Comparison of ENCODE assay signal across 26 cellular contexts in the genomic region with DNA sequence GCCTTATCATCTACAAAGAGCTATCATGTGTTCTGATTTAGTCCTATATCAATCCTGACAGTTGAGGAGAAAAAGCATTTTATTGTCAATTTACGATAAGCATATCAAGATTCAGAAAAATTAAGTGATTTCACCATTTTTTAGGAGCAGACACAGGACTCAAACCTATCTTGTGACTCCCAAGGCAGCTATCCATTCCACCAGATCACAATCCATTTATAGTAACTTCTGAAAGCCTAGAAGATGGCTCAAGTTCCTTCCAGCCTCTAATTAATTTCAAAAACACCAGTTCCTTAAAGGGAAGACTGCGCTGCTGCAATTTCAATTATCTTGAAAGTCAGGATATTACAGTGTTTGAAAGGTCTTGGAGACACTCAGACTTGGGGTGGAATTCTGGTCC.
"Had no signal": no experiment of that assay in that cellular context is flagged by ENCODE, and none has a peak within 500 bp of the region (broad histone marks: within the 10 kb centered on the region; RNA-seq: fewer than 3 reads in every experiment).

No MANE protein-coding gene starts in this region.

- DNase-seq: stimulated activated CD4-positive, alpha-beta T cell treated with anti-CD3 and anti-CD28 coated beads, Interleukin-2, amount 100 ng/mL, for 48 hours; stimulated activated CD4-positive, alpha-beta T cell treated with anti-CD3 and anti-CD28 coated beads, Interleukin-4, amount 100 ng/mL, for 1 hour; stimulated activated CD4-positive, alpha-beta T cell treated with anti-CD3 and anti-CD28 coated beads, Interleukin-4, amount 100 ng/mL, for 24 hours; stimulated activated CD4-positive, alpha-beta T cell treated with anti-CD3 and anti-CD28 coated beads, Interleukin-4, amount 100 ng/mL, for 4 hours; stimulated activated CD8-positive, alpha-beta memory T cell treated with anti-CD3 and anti-CD28 coated beads, Interleukin-4, amount 100 ng/mL, for 48 hours; stimulated activated naive B cell treated with anti-CD40 and anti-IgM and Interleukin-4, amounts not matched to agents 10 μg/mL and 1 μg/mL and 100 μg/mL, for 72 hours; stimulated activated naive CD4-positive, alpha-beta T cell; stimulated activated naive CD4-positive, alpha-beta T cell treated with Interleukin-2 at 50 U/mL for 16 hours; stimulated activated naive CD8-positive, alpha-beta T cell treated with anti-CD3 and anti-CD28 coated beads, Interleukin-15, amount 100 ng/mL, for 72 hours; stimulated activated naive CD8-positive, alpha-beta T cell treated with anti-CD3 and anti-CD28 coated beads, Interleukin-15, Interleukin-2, amounts not matched to agents 100 U/mL and 50 U/mL, for 24 hours; stomach; substantia nigra; testis; thyroid gland; tibial artery; transverse colon; trophoblast cell; upper lobe of left lung; upper lobe of right lung; uterus had no signal

- H3K9me3 ChIP-seq: stomach, testis, thoracic aorta, thyroid gland, tibial artery, tibial nerve, transverse colon, upper lobe of left lung, upper lobe of right lung, uterus, vagina had no signal

- H3K27ac ChIP-seq: stomach, suprapubic skin, testis, thoracic aorta, thyroid gland, tibial artery, tibial nerve, transverse colon, upper lobe of left lung, upper lobe of right lung, uterus, vagina had no signal

- H3K27me3 ChIP-seq: stomach, suprapubic skin, testis, thyroid gland, tibial artery, tibial nerve, transverse colon, upper lobe of left lung, upper lobe of right lung, uterus, vagina had no signal

- H3K36me3 ChIP-seq: stomach, suprapubic skin, thoracic aorta, thyroid gland, tibial artery, tibial nerve, transverse colon, upper lobe of right lung, uterus, vagina had no signal

- ATAC-seq: stimulated activated effector memory CD8-positive, alpha-beta T cell treated with anti-CD3 and anti-CD28 coated beads, Interleukin-12 subunit alpha, Interleukin-12 subunit beta, amount 100 ng/mL, for 72 hours; stimulated activated memory B cell treated with anti-CD40 and anti-IgM and Interleukin-4, amounts not matched to agents 10 μg/mL and 1 μg/mL and 100 μg/mL, for 72 hours; stimulated activated naive B cell treated with anti-CD40 and anti-IgM and Interleukin-4, amounts not matched to agents 10 μg/mL and 1 μg/mL and 100 μg/mL, for 72 hours; stimulated activated naive CD8-positive, alpha-beta T cell treated with anti-CD3 and anti-CD28 coated beads, Interleukin-15, amount 100 ng/mL, for 72 hours; stimulated activated naive CD8-positive, alpha-beta T cell treated with anti-CD3 and anti-CD28 coated beads, Interleukin-15, Interleukin-2, amounts not matched to agents 100 U/mL and 50 U/mL, for 24 hours; upper lobe of right lung had no signal

- H3K4me3 ChIP-seq: stomach, suprapubic skin, testis, thoracic aorta, thyroid gland, tibial artery, tibial nerve, transverse colon, upper lobe of left lung, upper lobe of right lung, uterus, vagina had no signal

- H3K4me1 ChIP-seq: stomach, suprapubic skin, testis, thyroid gland, tibial artery, tibial nerve, transverse colon, upper lobe of left lung, upper lobe of right lung, uterus, vagina had no signal
